Comparison of ENCODE assay signal across 38 cellular contexts in the genomic region with DNA sequence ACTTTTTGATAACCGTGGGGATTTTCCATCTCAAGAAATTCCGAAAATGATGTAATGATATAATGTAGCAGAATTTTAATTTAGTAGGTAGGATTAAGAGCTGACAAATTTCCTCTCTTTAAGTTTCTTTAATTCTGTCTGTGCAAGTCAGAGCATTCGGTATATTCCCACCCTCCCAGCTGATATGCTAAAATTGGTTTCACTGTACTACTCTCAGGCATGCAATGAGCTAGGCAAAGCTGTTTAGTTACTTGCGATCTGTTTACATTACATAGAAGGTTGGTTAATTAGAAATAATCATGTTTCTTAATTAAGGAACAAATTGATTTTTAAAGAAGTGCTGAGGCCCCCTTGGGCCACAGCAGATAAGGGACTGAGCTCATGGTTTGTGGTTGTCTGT.
"Had no signal": no experiment of that assay in that cellular context is flagged by ENCODE, and none has a peak within 500 bp of the region (broad histone marks: within the 10 kb centered on the region; RNA-seq: fewer than 3 reads in every experiment).

No MANE protein-coding gene starts in this region.

- H3K4me1 Mint-ChIP-seq: activated naive CD4-positive, alpha-beta T cell treated with anti-CD3 and anti-CD28 coated beads, Interleukin-2, amount 10 ng/mL, durations not matched to agents 7 days and 5 days; activated naive CD4-positive, alpha-beta T cell treated with anti-CD3 and anti-CD28 coated beads, Interleukin-2, amount 50 U/mL, for 24 hours; activated naive CD8-positive, alpha-beta T cell treated with anti-CD3 and anti-CD28 coated beads for 36 hours; activated naive CD8-positive, alpha-beta T cell treated with anti-CD3 and anti-CD28 coated beads, Interleukin-2, amount 10 ng/mL, durations not matched to agents 7 days and 5 days; activated naive CD8-positive, alpha-beta T cell treated with anti-CD3 and anti-CD28 coated beads, Interleukin-2, amount 50 U/mL, for 24 hours; activated T-helper 17 cell treated with anti-CD3 and anti-CD28 coated beads, Interleukin-2, amount 50 U/mL, for 72 hours; brain; central memory CD8-positive, alpha-beta T cell had no signal

- H3K27me3 ChIP-seq: adrenal gland, ascending aorta, brain microvascular endothelial cell, breast epithelium, cardiac muscle cell had no signal

- H3K4me3 ChIP-seq: adrenal gland, ascending aorta, body of pancreas, breast epithelium, cardiac muscle cell had no signal

- H3K27me3 Mint-ChIP-seq: activated naive CD4-positive, alpha-beta T cell treated with anti-CD3 and anti-CD28 coated beads, Interleukin-2, amount 10 ng/mL, durations not matched to agents 7 days and 5 days; activated naive CD4-positive, alpha-beta T cell treated with anti-CD3 and anti-CD28 coated beads, Interleukin-2, amount 50 U/mL, for 24 hours; activated naive CD8-positive, alpha-beta T cell; activated naive CD8-positive, alpha-beta T cell treated with anti-CD3 and anti-CD28 coated beads for 36 hours; activated naive CD8-positive, alpha-beta T cell treated with anti-CD3 and anti-CD28 coated beads, Interleukin-2, amount 10 ng/mL, durations not matched to agents 7 days and 5 days; activated naive CD8-positive, alpha-beta T cell treated with anti-CD3 and anti-CD28 coated beads, Interleukin-2, amount 50 U/mL, for 24 hours; activated T-cell treated with anti-CD3 and anti-CD28 coated beads, Interleukin-2, amount 50 U/mL, for 24 hours; activated T-helper 17 cell treated with anti-CD3 and anti-CD28 coated beads, Interleukin-2, amount 50 U/mL, for 72 hours had no signal

- H3K9me3 ChIP-seq: adrenal gland, ascending aorta, body of pancreas, breast epithelium had no signal

- H3K27ac ChIP-seq: adrenal gland, ascending aorta, body of pancreas, brain microvascular endothelial cell, breast epithelium, cardiac muscle cell had no signal

- H3K36me3 ChIP-seq: adrenal gland, ascending aorta, brain microvascular endothelial cell, breast epithelium, cardiac muscle cell had no signal

- ATAC-seq: activated naive CD4-positive, alpha-beta T cell treated with anti-CD3 and anti-CD28 coated beads, Interleukin-2, amount 50 U/mL, for 72 hours; activated naive CD8-positive, alpha-beta T cell treated with anti-CD3 and anti-CD28 coated beads, Interleukin-2, amount 50 U/mL, for 24 hours; activated T-cell treated with anti-CD3 and anti-CD28 coated beads, Interleukin-2, amount 50 U/mL, for 4 hours; activated T-cell treated with anti-CD3 and anti-CD28 coated beads, Interleukin-2, amount 50 U/mL, for 72 hours; activated T-helper 17 cell treated with anti-CD3 and anti-CD28 coated beads, Interleukin-2, amount 50 U/mL, for 72 hours; body of pancreas had no signal

- H3K4me1 ChIP-seq: adrenal gland, ascending aorta, body of pancreas, breast epithelium had no signal

- H3K9me3 Mint-ChIP-seq: activated naive CD4-positive, alpha-beta T cell treated with anti-CD3 and anti-CD28 coated beads for 36 hours; activated naive CD4-positive, alpha-beta T cell treated with anti-CD3 and anti-CD28 coated beads, Interleukin-2, amount 50 U/mL, for 24 hours; activated naive CD4-positive, alpha-beta T cell treated with anti-CD3 and anti-CD28 coated beads, Interleukin-2, amount 50 U/mL, for 72 hours; activated naive CD8-positive, alpha-beta T cell treated with anti-CD3 and anti-CD28 coated beads for 36 hours; activated naive CD8-positive, alpha-beta T cell treated with anti-CD3 and anti-CD28 coated beads, Interleukin-2, amount 10 ng/mL, durations not matched to agents 7 days and 5 days; activated naive CD8-positive, alpha-beta T cell treated with anti-CD3 and anti-CD28 coated beads, Interleukin-2, amount 50 U/mL, for 24 hours; activated T-cell treated with anti-CD3 and anti-CD28 coated beads, Interleukin-2, amount 50 U/mL, for 24 hours; activated T-cell treated with anti-CD3 and anti-CD28 coated beads, Interleukin-2, amount 50 U/mL, for 4 hours; activated T-cell treated with anti-CD3 and anti-CD28 coated beads, Interleukin-2, amount 50 U/mL, for 72 hours; activated T-helper 1 cell treated with anti-CD3 and anti-CD28 coated beads, Interleukin-12 subunit alpha, Interleukin-12 subunit beta, Interleukin-2, Interleukin-4 antibody, amounts not matched to agents 30 ng/mL and 10 ng/mL and 1 ng/mL, durations not matched to agents 14 hours and 24 hours and 36 hours; activated T-helper 17 cell treated with anti-CD3 and anti-CD28 coated beads, Interleukin-2, amount 50 U/mL, for 72 hours; activated T-helper 2 cell treated with anti-CD3 and anti-CD28 coated beads, Interferon-gamma antibody, Interleukin-2, Interleukin-4, amounts not matched to agents 10 μg/mL and 5 μg/mL and 100 μg/mL, durations not matched to agents 14 hours and 24 hours and 36 hours; brain; central memory CD8-positive, alpha-beta T cell had no signal

- H3K27ac Mint-ChIP-seq: activated naive CD4-positive, alpha-beta T cell treated with anti-CD3 and anti-CD28 coated beads for 36 hours; activated naive CD4-positive, alpha-beta T cell treated with anti-CD3 and anti-CD28 coated beads, Interleukin-2, amount 10 ng/mL, durations not matched to agents 7 days and 5 days; activated naive CD4-positive, alpha-beta T cell treated with anti-CD3 and anti-CD28 coated beads, Interleukin-2, amount 50 U/mL, for 24 hours; activated naive CD4-positive, alpha-beta T cell treated with anti-CD3 and anti-CD28 coated beads, Interleukin-2, amount 50 U/mL, for 72 hours; activated naive CD8-positive, alpha-beta T cell; activated naive CD8-positive, alpha-beta T cell treated with anti-CD3 and anti-CD28 coated beads for 36 hours; activated naive CD8-positive, alpha-beta T cell treated with anti-CD3 and anti-CD28 coated beads, Interleukin-2, amount 10 ng/mL, durations not matched to agents 7 days and 5 days; activated naive CD8-positive, alpha-beta T cell treated with anti-CD3 and anti-CD28 coated beads, Interleukin-2, amount 50 U/mL, for 24 hours; activated T-cell treated with anti-CD3 and anti-CD28 coated beads, Interleukin-2, amount 50 U/mL, for 24 hours; activated T-cell treated with anti-CD3 and anti-CD28 coated beads, Interleukin-2, amount 50 U/mL, for 72 hours; activated T-helper 1 cell treated with anti-CD3 and anti-CD28 coated beads, Interleukin-12 subunit alpha, Interleukin-12 subunit beta, Interleukin-2, Interleukin-4 antibody, amounts not matched to agents 30 ng/mL and 10 ng/mL and 1 ng/mL, durations not matched to agents 14 hours and 24 hours and 36 hours; activated T-helper 17 cell treated with anti-CD3 and anti-CD28 coated beads, Interleukin-2, amount 50 U/mL, for 72 hours; activated T-helper 2 cell treated with anti-CD3 and anti-CD28 coated beads, Interferon-gamma antibody, Interleukin-2, Interleukin-4, amounts not matched to agents 10 μg/mL and 5 μg/mL and 100 μg/mL, durations not matched to agents 14 hours and 24 hours and 36 hours; brain had no signal

- H3K36me3 Mint-ChIP-seq: activated naive CD4-positive, alpha-beta T cell treated with anti-CD3 and anti-CD28 coated beads, Interleukin-2, amount 10 ng/mL, durations not matched to agents 7 days and 5 days; activated naive CD4-positive, alpha-beta T cell treated with anti-CD3 and anti-CD28 coated beads, Interleukin-2, amount 50 U/mL, for 24 hours; activated naive CD4-positive, alpha-beta T cell treated with anti-CD3 and anti-CD28 coated beads, Interleukin-2, amount 50 U/mL, for 72 hours; activated naive CD8-positive, alpha-beta T cell; activated naive CD8-positive, alpha-beta T cell treated with anti-CD3 and anti-CD28 coated beads for 36 hours; activated naive CD8-positive, alpha-beta T cell treated with anti-CD3 and anti-CD28 coated beads, Interleukin-2, amount 10 ng/mL, durations not matched to agents 7 days and 5 days; brain had no signal

- H3K4me3 Mint-ChIP-seq: activated naive CD4-positive, alpha-beta T cell treated with anti-CD3 and anti-CD28 coated beads for 36 hours; activated naive CD4-positive, alpha-beta T cell treated with anti-CD3 and anti-CD28 coated beads, Interleukin-2, amount 10 ng/mL, durations not matched to agents 7 days and 5 days; activated naive CD4-positive, alpha-beta T cell treated with anti-CD3 and anti-CD28 coated beads, Interleukin-2, amount 50 U/mL, for 24 hours; activated naive CD8-positive, alpha-beta T cell; activated naive CD8-positive, alpha-beta T cell treated with anti-CD3 and anti-CD28 coated beads for 36 hours; activated naive CD8-positive, alpha-beta T cell treated with anti-CD3 and anti-CD28 coated beads, Interleukin-2, amount 10 ng/mL, durations not matched to agents 7 days and 5 days; activated naive CD8-positive, alpha-beta T cell treated with anti-CD3 and anti-CD28 coated beads, Interleukin-2, amount 50 U/mL, for 24 hours; activated T-cell treated with anti-CD3 and anti-CD28 coated beads, Interleukin-2, amount 50 U/mL, for 24 hours; activated T-cell treated with anti-CD3 and anti-CD28 coated beads, Interleukin-2, amount 50 U/mL, for 4 hours; activated T-cell treated with anti-CD3 and anti-CD28 coated beads, Interleukin-2, amount 50 U/mL, for 72 hours; activated T-helper 1 cell treated with anti-CD3 and anti-CD28 coated beads, Interleukin-12 subunit alpha, Interleukin-12 subunit beta, Interleukin-2, Interleukin-4 antibody, amounts not matched to agents 30 ng/mL and 10 ng/mL and 1 ng/mL, durations not matched to agents 14 hours and 24 hours and 36 hours; activated T-helper 17 cell treated with anti-CD3 and anti-CD28 coated beads, Interleukin-2, amount 50 U/mL, for 72 hours; brain; central memory CD8-positive, alpha-beta T cell had no signal

- DNase-seq: activated effector memory CD4-positive, alpha-beta T cell treated with anti-CD3 and anti-CD28 coated beads, Interleukin-2, amount 50 U/mL, for 16 hours; activated effector memory CD4-positive, alpha-beta T cell treated with Interleukin-2 at 50 U/mL for 16 hours; activated gamma-delta T cell; activated gamma-delta T cell treated with Interleukin-2 at 50 U/mL for 16 hours; activated naive CD4-positive, alpha-beta T cell; activated naive CD4-positive, alpha-beta T cell treated with anti-CD3 and anti-CD28 coated beads for 36 hours; activated naive CD4-positive, alpha-beta T cell treated with anti-CD3 and anti-CD28 coated beads, Interleukin-2, amount 10 ng/mL, durations not matched to agents 7 days and 5 days; activated naive CD4-positive, alpha-beta T cell treated with anti-CD3 and anti-CD28 coated beads, Interleukin-2, amount 50 U/mL, for 16 hours; activated naive CD4-positive, alpha-beta T cell treated with Interleukin-2 at 50 U/mL for 16 hours; activated naive CD8-positive, alpha-beta T cell treated with anti-CD3 and anti-CD28 coated beads for 36 hours; activated naive CD8-positive, alpha-beta T cell treated with anti-CD3 and anti-CD28 coated beads, Interleukin-2, amount 10 ng/mL, durations not matched to agents 7 days and 5 days; activated naive CD8-positive, alpha-beta T cell treated with anti-CD3 and anti-CD28 coated beads, Interleukin-2, amount 50 U/mL, for 24 hours; activated T-cell treated with anti-CD3 and anti-CD28 coated beads for 4 hours; activated T-cell treated with anti-CD3 and anti-CD28 coated beads, Interleukin-2, amount 50 U/mL, for 1 hour; activated T-cell treated with anti-CD3 and anti-CD28 coated beads, Interleukin-2, amount 50 U/mL, for 24 hours; activated T-cell treated with anti-CD3 and anti-CD28 coated beads, Interleukin-2, amount 50 U/mL, for 4 hours; activated T-cell treated with anti-CD3 and anti-CD28 coated beads, Interleukin-2, amount 50 U/mL, for 48 hours; activated T-cell treated with anti-CD3 and anti-CD28 coated beads, Interleukin-2, amount 50 U/mL, for 72 hours; adrenal gland; amniotic stem cell; amygdala; anterior cingulate cortex; aorta; body of pancreas; brain microvascular endothelial cell; central memory CD4-positive, alpha-beta T cell; cerebellar nuclear complex had no signal
